Comparison of ENCODE assay signal across 17 cellular contexts in the genomic region with DNA sequence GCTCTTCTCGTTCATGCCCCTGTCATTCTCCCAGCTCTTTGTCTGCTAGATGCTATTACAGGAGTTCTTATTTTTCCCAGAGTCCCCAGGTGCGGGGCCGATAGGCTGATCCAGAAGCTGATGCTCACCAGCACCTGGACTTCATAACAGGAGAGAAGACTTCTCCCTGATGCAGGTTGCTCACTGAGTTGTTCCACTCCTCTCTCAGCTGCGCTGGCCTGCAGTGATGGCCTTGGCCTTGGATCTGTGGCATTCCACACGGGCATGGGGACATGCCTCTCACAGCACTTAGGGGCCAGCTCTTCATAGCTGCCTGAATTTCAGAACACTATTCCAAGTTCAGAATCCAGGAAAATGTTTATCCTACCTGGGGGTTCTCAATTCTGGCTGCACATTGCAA. TPM values are rescaled to one million over a fixed set of nuclear protein-coding genes. Genes with fewer than 3 reads are reported as not detected.
DNase-seq lines count a peak whose midpoint lies in the region; ATAC-seq and TF ChIP-seq lines count a peak whose summit lies in the region.
"Had no signal": no experiment of that assay in that cellular context is flagged by ENCODE, and none has a peak within 500 bp of the region (broad histone marks: within the 10 kb centered on the region; RNA-seq: fewer than 3 reads in every experiment).

No MANE protein-coding gene starts in this region.

- H3K9me2 ChIP-seq in MM.1S (replicated peaks; ENCODE audit: insufficient read depth, low read length): no peaks in the 10 kb centered on the region

- H3K9ac ChIP-seq in BLaER1 (no peak overlapping the region), MM.1S (ENCODE audit: low read length) (peak overlapping the region; percentile 92)
- H3K9ac ChIP-seq: GM23248 had no signal

- H3K79me2 ChIP-seq in MM.1S (ENCODE audit: low read length) (peaks cover 64% of the 10 kb centered on the region), osteoblast (ENCODE audit: insufficient read depth, low read length) (no peaks in the 10 kb centered on the region)

- no peak overlapping the region for H3K27ac ChIP-seq in BLaER1
- peak overlapping the region; percentile 97 for H3K27ac ChIP-seq in MM.1S (ENCODE audit: low read length)
- H3K27ac ChIP-seq in adrenal gland: no peak overlapping the region
- peak overlapping the region in 6 of 8 donors; percentile 21 to 71 (median 52) for H3K27ac ChIP-seq in spleen
- H3K27ac ChIP-seq in osteoblast (ENCODE audit: low read depth, low read length): no peak overlapping the region
- H3K27ac ChIP-seq: GM23248, HL-60 had no signal

- H3K27me3 ChIP-seq in BLaER1 (no peaks in the 10 kb centered on the region), MM.1S (replicated peaks; ENCODE audit: insufficient read depth, low read length) (no peaks in the 10 kb centered on the region), adrenal gland (no peaks in the 10 kb centered on the region), spleen (replicated peaks in 1 of 7) (no peaks in the 10 kb centered on the region), osteoblast (ENCODE audit: insufficient read depth, low read length) (no peaks in the 10 kb centered on the region)

- H3K4me1 ChIP-seq in BLaER1: peaks cover 34% of the 10 kb centered on the region
- H3K4me1 ChIP-seq in MM.1S (ENCODE audit: low read length): peaks cover 82% of the 10 kb centered on the region
- H3K4me1 ChIP-seq in adrenal gland (replicated peaks in 1 of 2): no peaks in the 10 kb centered on the region
- H3K4me1 ChIP-seq in spleen: peaks cover 0 to 29% (median 0%) of the 10 kb centered on the region in 6 donors
- peaks cover 17% of the 10 kb centered on the region for H3K4me1 ChIP-seq in osteoblast (ENCODE audit: insufficient read depth, low read length)

- peaks cover 48% of the 10 kb centered on the region for H3F3A ChIP-seq in MM.1S (ENCODE audit: insufficient read depth, low read length)

- H3K9me3 ChIP-seq in BLaER1 (peaks cover 5% of the 10 kb centered on the region; the same call in 1 of the 2 replicates), MM.1S (replicated peaks; ENCODE audit: insufficient read depth, low read length) (no peaks in the 10 kb centered on the region), adrenal gland (replicated peaks in 1 of 3) (no peaks in the 10 kb centered on the region), spleen (no peaks in the 10 kb centered on the region), osteoblast (ENCODE audit: low read depth, low read length) (no peaks in the 10 kb centered on the region)

- H3K4me2 ChIP-seq in BLaER1 (peak overlapping the region; percentile 74; the same call in 1 of the 2 replicates), MM.1S (ENCODE audit: low read depth, low read length) (peak overlapping the region; percentile 54), osteoblast (ENCODE audit: insufficient read depth, low read length) (no peak overlapping the region)

- WGBS in adrenal gland, 4 donors: 47 to 56% (median 49%) methylated on average over 5 of the region's 5 CpGs
- WGBS in spleen, 5 donors: 71 to 84% (median 82%) methylated on average over 4 to 5 of the region's 5 CpGs

- no peaks in the 10 kb centered on the region for H3K36me3 ChIP-seq in BLaER1
- no peaks in the 10 kb centered on the region for H3K36me3 ChIP-seq in MM.1S (replicated peaks; ENCODE audit: insufficient read depth, low read length)
- H3K36me3 ChIP-seq in adrenal gland (replicated peaks in 1 of 2): no peaks in the 10 kb centered on the region
- H3K36me3 ChIP-seq in spleen: no peaks in the 10 kb centered on the region
- H3K36me3 ChIP-seq in osteoblast (ENCODE audit: insufficient read depth, low read length): no peaks in the 10 kb centered on the region

- no peak for ATAC-seq in GM18873 (IDR thresholded peaks at IDR 0.05; ENCODE audit: low FRiP score, unreplicated experiment)
- ATAC-seq: CD8-positive, alpha-beta T cell; HCT116 had no signal

- TF ChIP-seq POLR2A in adrenal gland (IDR thresholded peaks at IDR 0.05): no peak
- TF ChIP-seq POLR2A in spleen (IDR thresholded peaks at IDR 0.05): no peak

- H3K4me3 ChIP-seq in BLaER1 (no peak overlapping the region), MM.1S (ENCODE audit: low read length) (peak overlapping the region; percentile 4; the same call in 1 of the 2 replicates), adrenal gland (no peak overlapping the region), spleen (no peak overlapping the region), osteoblast (ENCODE audit: insufficient read depth, low read length) (no peak overlapping the region)
- H3K4me3 ChIP-seq: GM23248, K562 had no signal

- no peaks in the 10 kb centered on the region for H4K20me1 ChIP-seq in BLaER1
- H4K20me1 ChIP-seq in MM.1S (ENCODE audit: insufficient read depth, low read length): no peaks in the 10 kb centered on the region
- no peaks in the 10 kb centered on the region for H4K20me1 ChIP-seq in osteoblast (ENCODE audit: insufficient read depth, low read length)

- H2AFZ ChIP-seq in MM.1S (ENCODE audit: low read length) (no peak overlapping the region), osteoblast (ENCODE audit: low read length) (no peak overlapping the region)
- H2AFZ ChIP-seq: GM23248 had no signal

- DNase-seq in MM.1S: no peak
- peak in 4 of 7 donors; percentile 25 to 60 (median 50) for DNase-seq in adrenal gland
- no peak for DNase-seq in spleen
- DNase-seq in osteoblast (ENCODE audit: insufficient read length, low spot score, missing footprints): no peak
- no peak for DNase-seq in NCI-H2107 (lab: John Stamatoyannopoulos, UW)
- DNase-seq: ACHN; CD8-positive, alpha-beta T cell; COR-L47; DMS153; DMS79 treated with DMSO at 0.1 percent for 48 hours; EL; GM23248 had no signal

- intact Hi-C loops in adrenal gland (cut with DNase I): no loop called here
- intact Hi-C loops in spleen (cut with DNase I; ENCODE audit: low total_unique reads): no loop called here

- TF ChIP-seq CTCF in MM.1S (IDR thresholded peaks at IDR 0.05; ENCODE audit: low read length): no peak
- no peak for TF ChIP-seq CTCF in adrenal gland (IDR thresholded peaks at IDR 0.05)
- no peak for TF ChIP-seq CTCF in spleen (IDR thresholded peaks at IDR 0.05 in 8 of 11, conservative IDR thresholded peaks at IDR 0.05 in 3 of 11)
- TF ChIP-seq CTCF in osteoblast (IDR thresholded peaks at IDR 0.05; ENCODE audit: extremely low read depth, low read depth, low read length): no peak

RNA-seq across cellular contexts. Expression of gene TXNDC5, which starts 7.1 kb away (rescaled TPM):
- total RNA-seq in adrenal gland (100 to 1,000 TPM in 6 of 8 donors, 10 to 100 TPM in 2; 94.0 to 192 (median 128) TPM), spleen (100 to 1,000 TPM; 125 to 645 (median 241) TPM), osteoblast (189 and 344 TPM in 2 replicates)
- polyA plus RNA-seq in adrenal gland (100 to 1,000 TPM in 1 of 3 donors, 10 to 100 TPM in 2; 51.6 to 130 (median 55.5) TPM), spleen (10 to 100 TPM; 25.9 to 58.2 (median 48.7) TPM)

Comparison
In these comparisons a context has a peak if more than half of its experiments do, and no peak if none do; other contexts are left out.
1. H3K27ac ChIP-seq: peak in MM.1S (single experiment) and spleen (6 of 8); none in BLaER1 (single experiment), adrenal gland (0 of 5) and osteoblast (single experiment).
2. DNase-seq: peak in adrenal gland (4 of 7); none in MM.1S (single experiment), spleen (single experiment), osteoblast (single experiment) and NCI-H2107 (single experiment).